ENCODE assay signal across 16 cellular contexts in genomic region chr11:126339866-126340434, GRCh38. TPM values are rescaled to one million over a fixed set of nuclear protein-coding genes. Genes with fewer than 3 reads are reported as not detected.
A peak's percentile ranks its signal among the peaks of the same experiment; 100 is the strongest.
DNase-seq lines count a peak whose midpoint lies in the region; ATAC-seq and TF ChIP-seq lines count a peak whose summit lies in the region.
"Had no signal": no experiment of that assay in that cellular context is flagged by ENCODE, and none has a peak within 500 bp of the region (broad histone marks: within the 10 kb centered on the region; RNA-seq: fewer than 3 reads in every experiment).

No MANE protein-coding gene starts in this region.

- H3K27ac ChIP-seq in PC-3 (ENCODE audit: low read length) (peak overlapping the region; percentile 95), esophagus squamous epithelium (peak overlapping the region; percentile 28 to 78 (median 60)), mesenchymal stem cell (ENCODE audit: low read length, poor library complexity, severe bottlenecking) (no peak overlapping the region), tibial nerve (peak overlapping the region in 3 of 4 donors; percentile 31 to 64 (median 57))
- H3K27ac ChIP-seq: ascending aorta, epithelial cell of prostate had no signal

- H3K36me3 ChIP-seq in PC-3 (ENCODE audit: low read depth, low read length) (peaks cover 10% of the 10 kb centered on the region; the same call in 1 of the 2 replicates), esophagus squamous epithelium (peaks cover 0 to 65% (median 0%) of the 10 kb centered on the region in 3 donors), mesenchymal stem cell (ENCODE audit: control insufficient read depth in 1 of 2, insufficient read depth in 2 of 2, low read depth in 1 of 2, low read length in 2 of 2) (peaks cover 27 to 35% of the 10 kb centered on the region in 2 experiments), tibial nerve (peaks cover 0 to 43% (median 0%) of the 10 kb centered on the region in 3 donors)

- no peaks in the 10 kb centered on the region for H3K9me2 ChIP-seq in PC-3 (replicated peaks; ENCODE audit: low read length)

- DNase-seq in PC-3 = peak; percentile 89
- DNase-seq in esophagus squamous epithelium (lab: John Stamatoyannopoulos, UW) = no peak
- DNase-seq in mesenchymal stem cell = no peak
- peak; percentile 72 to 73 for DNase-seq in tibial nerve (ENCODE audit: low spot score in 2 of 2)
- DNase-seq in activated CD4-positive, alpha-beta memory T cell treated with anti-CD3 and anti-CD28 coated beads for 36 hours = no peak
- DNase-seq in activated CD4-positive, alpha-beta T cell treated with anti-CD3 and anti-CD28 coated beads for 48 hours = no peak
- DNase-seq in NCI-H146 treated with DMSO at 0.1 percent for 48 hours (lab: John Stamatoyannopoulos, UW; ENCODE audit: unreplicated experiment) = no peak
- DNase-seq in osteocyte (ENCODE audit: extremely low spot score, unreplicated experiment) = no peak
- DNase-seq: activated B cell treated with CpG ODN at 0.5 μM for 24 hours; activated T-cell treated with anti-CD3 and anti-CD28 coated beads, Interleukin-2, amount 50 U/mL, for 4 hours; kidney glomerular epithelial cell; NCI-H1092 treated with DMSO at 0.1 percent for 48 hours; NCI-H524; stimulated activated CD4-positive, alpha-beta T cell treated with anti-CD3 and anti-CD28 coated beads, Interleukin-4, amount 100 ng/mL, for 4 hours had no signal

- no peaks in the 10 kb centered on the region for H3F3A ChIP-seq in PC-3 (ENCODE audit: low read length, unreplicated experiment)

- H3K14ac ChIP-seq in mesenchymal stem cell (ENCODE audit: low read length in 2 of 2) = no peak overlapping the region

- POLR2A ChIA-PET in PC-3 (lab: Charles Lee; ENCODE audit: unreplicated experiment) = interaction anchor here (0.6 kb wide), 1 partner anchor 64 kb away, joined by 10 read pairs; no protein-coding TSS in a partner anchor
- POLR2A ChIA-PET in activated CD4-positive, alpha-beta memory T cell treated with anti-CD3 and anti-CD28 coated beads for 36 hours (lab: Charles Lee) = no interaction called here

- no peak overlapping the region for H2BK120ac ChIP-seq in mesenchymal stem cell (ENCODE audit: low read depth, low read length)

- H3K4me3 ChIP-seq in PC-3 (ENCODE audit: low read length) = no peak overlapping the region
- H3K4me3 ChIP-seq in esophagus squamous epithelium = no peak overlapping the region
- H3K4me3 ChIP-seq in mesenchymal stem cell (ENCODE audit: insufficient read depth in 1 of 2, low read depth in 1 of 2, low read length in 2 of 2) = no peak overlapping the region
- no peak overlapping the region for H3K4me3 ChIP-seq in tibial nerve
- H3K4me3 ChIP-seq: ascending aorta had no signal

- H3K27ac Mint-ChIP-seq in activated CD4-positive, alpha-beta memory T cell treated with anti-CD3 and anti-CD28 coated beads for 36 hours = no peak overlapping the region
- H3K27ac Mint-ChIP-seq in osteocyte (ENCODE audit: unreplicated experiment) = no peak overlapping the region
- H3K27ac Mint-ChIP-seq: activated B cell treated with CpG ODN at 0.5 μM for 24 hours had no signal

- H3K4me3 Mint-ChIP-seq in activated CD4-positive, alpha-beta memory T cell treated with anti-CD3 and anti-CD28 coated beads for 36 hours = no peak overlapping the region
- no peak overlapping the region for H3K4me3 Mint-ChIP-seq in osteocyte (ENCODE audit: unreplicated experiment)
- H3K4me3 Mint-ChIP-seq: activated B cell treated with CpG ODN at 0.5 μM for 24 hours; activated T-cell treated with anti-CD3 and anti-CD28 coated beads, Interleukin-2, amount 50 U/mL, for 4 hours had no signal

- H2BK5ac ChIP-seq in mesenchymal stem cell (ENCODE audit: low read depth, low read length, poor library complexity, severe bottlenecking) = no peak overlapping the region

- H4K20me1 ChIP-seq in PC-3 (ENCODE audit: low read length) = no peaks in the 10 kb centered on the region

- no TSS peak for BruUV-seq in PC-3 (replicated peaks; lab: Mats Ljungman, UMichigan)

- H3K9ac ChIP-seq in PC-3 (ENCODE audit: low read length) (peak overlapping the region; percentile 79), mesenchymal stem cell (ENCODE audit: low read length) (no peak overlapping the region)

- peak overlapping the region; percentile 12 for H2BK15ac ChIP-seq in mesenchymal stem cell (ENCODE audit: low read depth, poor library complexity, severe bottlenecking)

- H3K4me2 ChIP-seq in PC-3 (ENCODE audit: low read length) (peak overlapping the region; percentile 23; the same call in 1 of the 2 replicates), mesenchymal stem cell (ENCODE audit: low read length, poor library complexity, severe bottlenecking) (no peak overlapping the region)

- TF ChIP-seq CTCF in PC-3 (conservative IDR thresholded peaks at IDR 0.05; ENCODE audit: low read depth, low read length) (no peak), esophagus squamous epithelium (IDR thresholded peaks at IDR 0.05) (no peak), tibial nerve (IDR thresholded peaks at IDR 0.05) (no peak), osteocyte (IDR thresholded peaks at IDR 0.05) (no peak)

- H3K36me3 Mint-ChIP-seq in activated CD4-positive, alpha-beta memory T cell treated with anti-CD3 and anti-CD28 coated beads for 36 hours = peaks cover 34% of the 10 kb centered on the region
- peaks cover 7% of the 10 kb centered on the region for H3K36me3 Mint-ChIP-seq in osteocyte (ENCODE audit: unreplicated experiment)

- no peaks in the 10 kb centered on the region for H3K9me3 ChIP-seq in PC-3 (ENCODE audit: low read length)
- no peaks in the 10 kb centered on the region for H3K9me3 ChIP-seq in esophagus squamous epithelium
- H3K9me3 ChIP-seq in mesenchymal stem cell (ENCODE audit: control insufficient read depth, low read length) = no peaks in the 10 kb centered on the region
- no peaks in the 10 kb centered on the region for H3K9me3 ChIP-seq in tibial nerve
- H3K9me3 ChIP-seq: ascending aorta had no signal

- CTCF ChIA-PET in PC-3 (lab: Charles Lee) = interaction anchor here (0.9 kb wide), 1 partner anchor 14 kb away, joined by 4 read pairs; no protein-coding TSS in a partner anchor
- CTCF ChIA-PET in activated CD4-positive, alpha-beta memory T cell treated with anti-CD3 and anti-CD28 coated beads for 36 hours (lab: Charles Lee) = no interaction called here

- H3K9me3 Mint-ChIP-seq in activated CD4-positive, alpha-beta memory T cell treated with anti-CD3 and anti-CD28 coated beads for 36 hours = no peaks in the 10 kb centered on the region
- no peaks in the 10 kb centered on the region for H3K9me3 Mint-ChIP-seq in osteocyte (ENCODE audit: unreplicated experiment)
- H3K9me3 Mint-ChIP-seq: activated B cell treated with CpG ODN at 0.5 μM for 24 hours; activated T-cell treated with anti-CD3 and anti-CD28 coated beads, Interleukin-2, amount 50 U/mL, for 4 hours had no signal

- H3K27me3 ChIP-seq in PC-3 (ENCODE audit: low read length) (no peaks in the 10 kb centered on the region), esophagus squamous epithelium (no peaks in the 10 kb centered on the region), mesenchymal stem cell (ENCODE audit: control insufficient read depth in 1 of 2, insufficient read depth in 1 of 2, low read length in 2 of 2) (no peaks in the 10 kb centered on the region), tibial nerve (no peaks in the 10 kb centered on the region)
- H3K27me3 ChIP-seq: ascending aorta had no signal

- no peak overlapping the region for H4K91ac ChIP-seq in mesenchymal stem cell (ENCODE audit: low read length)

- ATAC-seq in PC-3 = no peak
- ATAC-seq: activated T-cell treated with anti-CD3 and anti-CD28 coated beads, Interleukin-2, amount 50 U/mL, for 4 hours had no signal

- H3K27me3 Mint-ChIP-seq in activated CD4-positive, alpha-beta memory T cell treated with anti-CD3 and anti-CD28 coated beads for 36 hours = no peaks in the 10 kb centered on the region
- H3K27me3 Mint-ChIP-seq in osteocyte (ENCODE audit: unreplicated experiment) = no peaks in the 10 kb centered on the region
- H3K27me3 Mint-ChIP-seq: activated B cell treated with CpG ODN at 0.5 μM for 24 hours had no signal

- no peaks in the 10 kb centered on the region for H3K79me2 ChIP-seq in PC-3 (ENCODE audit: low read length)

- peak overlapping the region in 1 of 2 experiments; percentile 37 for H3K18ac ChIP-seq in mesenchymal stem cell (ENCODE audit: low read depth in 1 of 2, low read length in 2 of 2)

- H3K4ac ChIP-seq in mesenchymal stem cell (ENCODE audit: low read depth in 1 of 2, low read length in 2 of 2) = peak overlapping the region in 1 of 2 experiments; percentile 46

- H2AK5ac ChIP-seq in mesenchymal stem cell (ENCODE audit: low read length, severe bottlenecking) = no peak overlapping the region

- H2AFZ ChIP-seq in PC-3 (ENCODE audit: low read length) (no peak overlapping the region), mesenchymal stem cell (ENCODE audit: low read depth, low read length) (no peak overlapping the region)

- H2BK12ac ChIP-seq in mesenchymal stem cell (ENCODE audit: low read length in 2 of 2) = no peak overlapping the region

- no peak overlapping the region for H3K23ac ChIP-seq in mesenchymal stem cell (ENCODE audit: low read length in 2 of 2)

- intact Hi-C loops in PC-3 (cut with micrococcal nuclease) = no loop called here
- intact Hi-C loops in esophagus squamous epithelium (cut with DNase I) = no loop called here
- intact Hi-C loops in activated CD4-positive, alpha-beta memory T cell treated with anti-CD3 and anti-CD28 coated beads for 36 hours (cut with micrococcal nuclease) = no loop called here

- peaks cover under 1% of the 10 kb centered on the region for H3K79me1 ChIP-seq in mesenchymal stem cell (replicated peaks; ENCODE audit: low read length, poor library complexity, severe bottlenecking)

- WGBS in esophagus squamous epithelium, 2 donors = 26 to 54% methylated on average over 6 of the region's 11 CpGs
- WGBS in mesenchymal stem cell = 66% methylated on average over 11 of the region's 11 CpGs
- 24 to 36% methylated on average over 9 to 11 of the region's 11 CpGs for WGBS in tibial nerve, 2 donors

- TF ChIP-seq POLR2A in esophagus squamous epithelium (IDR thresholded peaks at IDR 0.05) (no peak), tibial nerve (IDR thresholded peaks at IDR 0.05) (no peak)

- peaks cover 39% of the 10 kb centered on the region for H3K4me1 ChIP-seq in PC-3 (ENCODE audit: insufficient read depth, low read length)
- H3K4me1 ChIP-seq in esophagus squamous epithelium = peaks cover 5 to 46% (median 23%) of the 10 kb centered on the region in 3 donors
- peaks cover 25% of the 10 kb centered on the region for H3K4me1 ChIP-seq in mesenchymal stem cell (ENCODE audit: control insufficient read depth, insufficient read depth, low read depth, low read length)
- H3K4me1 ChIP-seq in tibial nerve = peaks cover 0 to 49% (median 20%) of the 10 kb centered on the region in 4 donors
- H3K4me1 ChIP-seq: ascending aorta had no signal

- TF ChIP-seq EP300 in tibial nerve (IDR thresholded peaks at IDR 0.05) = peak; percentile 40 to 79

- peak overlapping the region; percentile 33 for H4K8ac ChIP-seq in mesenchymal stem cell (ENCODE audit: low read length)

- peaks cover 18% of the 10 kb centered on the region for H3K4me1 Mint-ChIP-seq in activated CD4-positive, alpha-beta memory T cell treated with anti-CD3 and anti-CD28 coated beads for 36 hours (ENCODE audit: low read depth)
- H3K4me1 Mint-ChIP-seq in osteocyte (ENCODE audit: unreplicated experiment) = peaks cover 57% of the 10 kb centered on the region

RNA-seq across cellular contexts. Expression of gene ST3GAL4, which starts 15.5 kb away (rescaled TPM):
- total RNA-seq in PC-3 (2014; rRNA removed) (126 and 148 TPM in 2 replicates), esophagus squamous epithelium (100 to 1,000 TPM in 1 of 4 donors, 10 to 100 TPM in 3; 31.0 to 110 (median 51.2) TPM), tibial nerve (100 to 1,000 TPM in 2 of 4 donors, 10 to 100 TPM in 2; 68.1 to 162 (median 122) TPM), osteocyte (73.1 and 74.8 TPM in 2 replicates)
- polyA plus RNA-seq in mesenchymal stem cell (2013, experiment 1 of 2) = 11.1 TPM
- 11.5 TPM for polyA plus RNA-seq in mesenchymal stem cell (2013, experiment 2 of 2)
- 10 to 100 TPM in 1 of 2 experiments, 1 to 10 TPM in 1; 9.8 to 10.7 TPM for total RNA-seq in activated CD4-positive, alpha-beta memory T cell treated with anti-CD3 and anti-CD28 coated beads for 36 hours

RNA-seq across cellular contexts. Expression of gene DCPS, which starts 36.1 kb away (rescaled TPM):
- 52.6 and 55.1 TPM in 2 replicates for total RNA-seq in PC-3 (2014; rRNA removed)
- total RNA-seq in esophagus squamous epithelium = 10 to 100 TPM; 12.0 to 25.7 (median 14.9) TPM
- 13.0 TPM for polyA plus RNA-seq in mesenchymal stem cell (2013, experiment 1 of 2)
- polyA plus RNA-seq in mesenchymal stem cell (2013, experiment 2 of 2) = 12.5 TPM
- 10 to 100 TPM in 2 of 4 donors, 1 to 10 TPM in 2; 7.1 to 16.4 (median 11.9) TPM for total RNA-seq in tibial nerve
- total RNA-seq in activated CD4-positive, alpha-beta memory T cell treated with anti-CD3 and anti-CD28 coated beads for 36 hours = 10 to 100 TPM; 40.1 to 43.9 TPM
- 11.2 and 15.2 TPM in 2 replicates for total RNA-seq in osteocyte

RNA-seq across cellular contexts. Expression of gene TIRAP, which starts 57.1 kb away (rescaled TPM):
- 8.4 and 12.1 TPM in 2 replicates for total RNA-seq in PC-3 (2014; rRNA removed)
- total RNA-seq in esophagus squamous epithelium = 1 to 10 TPM; 3.9 to 8.8 (median 7.3) TPM
- 8.4 TPM for polyA plus RNA-seq in mesenchymal stem cell (2013, experiment 1 of 2)
- 7.2 TPM for polyA plus RNA-seq in mesenchymal stem cell (2013, experiment 2 of 2)
- 10 to 100 TPM; 13.8 to 16.3 (median 14.6) TPM for total RNA-seq in tibial nerve
- total RNA-seq in activated CD4-positive, alpha-beta memory T cell treated with anti-CD3 and anti-CD28 coated beads for 36 hours = 1 to 10 TPM; 7.3 to 8.8 TPM
- total RNA-seq in osteocyte = 10.6 and 11.6 TPM in 2 replicates

Comparison
In these comparisons a context has a peak if more than half of its experiments do, and no peak if none do; other contexts are left out.
1. DNase-seq: peak in PC-3 (single experiment) and tibial nerve (2 of 2); none in esophagus squamous epithelium (single experiment), mesenchymal stem cell (single experiment), activated CD4-positive, alpha-beta memory T cell treated with anti-CD3 and anti-CD28 coated beads for 36 hours (single experiment), activated CD4-positive, alpha-beta T cell treated with anti-CD3 and anti-CD28 coated beads for 48 hours (single experiment), NCI-H146 treated with DMSO at 0.1 percent for 48 hours (single experiment) and osteocyte (single experiment).